Comparison of ENCODE assay signal across 8 cellular contexts in the genomic region with DNA sequence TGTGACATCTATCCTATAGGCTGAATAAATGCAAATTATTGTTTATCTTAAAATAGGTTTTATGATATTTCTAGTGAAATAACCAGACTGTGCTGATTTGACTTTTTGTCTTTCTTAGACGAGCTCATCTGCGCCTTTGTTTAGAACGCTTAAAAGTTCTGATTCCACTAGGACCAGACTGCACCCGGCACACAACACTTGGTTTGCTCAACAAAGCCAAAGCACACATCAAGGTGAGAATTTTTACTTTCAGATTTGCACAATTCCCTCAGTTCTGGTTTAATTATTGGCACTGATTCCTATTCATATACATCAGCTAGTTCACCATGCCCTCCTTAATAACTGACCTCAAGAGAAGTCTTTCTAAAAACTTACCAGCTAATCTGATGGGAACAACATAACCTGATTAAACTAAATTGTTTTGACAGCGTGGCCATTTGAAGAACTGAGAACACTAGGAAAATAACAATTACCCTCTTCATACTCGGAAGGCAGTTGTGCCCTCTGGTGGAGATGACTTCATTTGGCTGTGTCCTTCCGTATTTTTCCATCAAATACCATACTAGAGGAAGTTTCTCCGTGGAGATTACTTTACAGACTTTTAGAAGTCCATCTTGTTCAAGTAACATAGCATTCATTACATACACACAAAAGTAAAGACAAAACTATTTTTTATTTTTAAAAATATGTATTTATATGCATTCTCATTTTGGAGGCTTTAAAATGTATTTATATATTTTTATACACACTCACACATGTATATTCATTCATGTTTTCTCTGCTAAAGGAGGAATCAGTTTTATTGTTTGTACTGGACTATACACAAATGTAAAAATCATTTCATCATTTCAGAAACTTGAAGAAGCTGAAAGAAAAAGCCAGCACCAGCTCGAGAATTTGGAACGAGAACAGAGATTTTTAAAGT. TPM values are rescaled to one million over a fixed set of nuclear protein-coding genes. Genes with fewer than 3 reads are reported as not detected.
A peak's percentile ranks its signal among the peaks of the same experiment; 100 is the strongest.
DNase-seq lines count a peak whose midpoint lies in the region; ATAC-seq, FAIRE-seq and TF ChIP-seq lines count a peak whose summit lies in the region.

No MANE protein-coding gene starts in this region.

- H3K4me1 ChIP-seq in astrocyte (ENCODE audit: insufficient read depth, low read length) (peaks cover 3% of the 10 kb centered on the region), right cardiac atrium (ENCODE audit: control insufficient read depth, insufficient read depth, low read length) (peaks cover 1% of the 10 kb centered on the region)

- H3K4me1 Mint-ChIP-seq in astrocyte (ENCODE audit: low read depth, unreplicated experiment): peaks cover 6% of the 10 kb centered on the region

- H3K27ac ChIP-seq in astrocyte (ENCODE audit: low read depth, low read length) (no peak overlapping the region), right cardiac atrium (ENCODE audit: low read length) (peak overlapping the region; percentile 68)

- no peaks in the 10 kb centered on the region for H3K79me2 ChIP-seq in astrocyte (ENCODE audit: insufficient read depth, low read length)

- H3K27ac Mint-ChIP-seq in astrocyte (ENCODE audit: unreplicated experiment): no peak overlapping the region

- H3K36me3 ChIP-seq in astrocyte (ENCODE audit: insufficient read depth, low read length): no peaks in the 10 kb centered on the region

- H2AFZ ChIP-seq in astrocyte (ENCODE audit: low read depth, low read length): no peak overlapping the region

- H3K9ac ChIP-seq in astrocyte (ENCODE audit: low read length): peak overlapping the region; percentile 44

- TF ChIP-seq RAD21 in Ishikawa (IDR thresholded peaks at IDR 0.05; ENCODE audit: low read depth): peak; percentile 91

- DNase-seq in NCI-H2107 treated with DMSO at 0.1 percent for 48 hours (lab: John Stamatoyannopoulos, UW; ENCODE audit: unreplicated experiment) (peak; percentile 2), NCI-H2107 (lab: John Stamatoyannopoulos, UW) (no peak), RPMI8226 (peak; percentile 50), astrocyte (ENCODE audit: low read depth) (peak; percentile 44), right cardiac atrium (peak in 2 of 3 donors; percentile 26 to 29), renal cortical epithelial cell (ENCODE audit: low read depth) (peak; percentile 74), epidermal melanocyte (ENCODE audit: insufficient read length, low spot score) (no peak)

- peak; percentile 82 for TF ChIP-seq CTCF in astrocyte (IDR thresholded peaks at IDR 0.05; ENCODE audit: insufficient read depth, low read depth, low read length)

- H3K9me3 ChIP-seq in astrocyte (ENCODE audit: insufficient read depth, low read depth, low read length) (no peaks in the 10 kb centered on the region), right cardiac atrium (ENCODE audit: control insufficient read depth, low read length) (no peaks in the 10 kb centered on the region)

- H3K4me2 ChIP-seq in astrocyte (ENCODE audit: low read length): peak overlapping the region; percentile 78

- H4K20me1 ChIP-seq in astrocyte (ENCODE audit: insufficient read depth, low read length): no peaks in the 10 kb centered on the region

- 43% methylated on average over 10 of the region's 10 CpGs for WGBS in right cardiac atrium

- H3K4me3 ChIP-seq in astrocyte (ENCODE audit: insufficient read depth, low read depth, low read length) (peak overlapping the region; percentile 24), right cardiac atrium (ENCODE audit: low read length) (no peak overlapping the region)

- TF ChIP-seq EP300 in Ishikawa (IDR thresholded peaks at IDR 0.05; ENCODE audit: borderline replicate concordance): no peak

- no peak overlapping the region for H3K4me3 Mint-ChIP-seq in astrocyte (ENCODE audit: unreplicated experiment)

- FAIRE-seq in astrocyte (lab: Jason Lieb, UNC): peak; percentile 78

- H3K27me3 ChIP-seq in astrocyte (ENCODE audit: insufficient read depth, low read length) (no peaks in the 10 kb centered on the region), right cardiac atrium (ENCODE audit: control insufficient read depth, insufficient read depth) (no peaks in the 10 kb centered on the region)

- H3K36me3 Mint-ChIP-seq in astrocyte (ENCODE audit: low read depth, unreplicated experiment): peaks cover 2% of the 10 kb centered on the region

- H3K27me3 Mint-ChIP-seq in astrocyte (ENCODE audit: low read depth, unreplicated experiment): no peaks in the 10 kb centered on the region

- no peaks in the 10 kb centered on the region for H3K9me3 Mint-ChIP-seq in astrocyte (ENCODE audit: unreplicated experiment)

- ATAC-seq in right cardiac atrium: peak; percentile 86 to 87

- intact Hi-C loops in right cardiac atrium (cut with DNase I): loop anchor here (2.0 to 10.0 kb wide), 8 partner anchors 55 to 395 kb away; a partner anchor contains a TSS

TF ChIP-seq in Ishikawa, 13 proteins besides CTCF, POLR2A, EP300 and RAD21:
- TF ChIP-seq, protein P1, sequence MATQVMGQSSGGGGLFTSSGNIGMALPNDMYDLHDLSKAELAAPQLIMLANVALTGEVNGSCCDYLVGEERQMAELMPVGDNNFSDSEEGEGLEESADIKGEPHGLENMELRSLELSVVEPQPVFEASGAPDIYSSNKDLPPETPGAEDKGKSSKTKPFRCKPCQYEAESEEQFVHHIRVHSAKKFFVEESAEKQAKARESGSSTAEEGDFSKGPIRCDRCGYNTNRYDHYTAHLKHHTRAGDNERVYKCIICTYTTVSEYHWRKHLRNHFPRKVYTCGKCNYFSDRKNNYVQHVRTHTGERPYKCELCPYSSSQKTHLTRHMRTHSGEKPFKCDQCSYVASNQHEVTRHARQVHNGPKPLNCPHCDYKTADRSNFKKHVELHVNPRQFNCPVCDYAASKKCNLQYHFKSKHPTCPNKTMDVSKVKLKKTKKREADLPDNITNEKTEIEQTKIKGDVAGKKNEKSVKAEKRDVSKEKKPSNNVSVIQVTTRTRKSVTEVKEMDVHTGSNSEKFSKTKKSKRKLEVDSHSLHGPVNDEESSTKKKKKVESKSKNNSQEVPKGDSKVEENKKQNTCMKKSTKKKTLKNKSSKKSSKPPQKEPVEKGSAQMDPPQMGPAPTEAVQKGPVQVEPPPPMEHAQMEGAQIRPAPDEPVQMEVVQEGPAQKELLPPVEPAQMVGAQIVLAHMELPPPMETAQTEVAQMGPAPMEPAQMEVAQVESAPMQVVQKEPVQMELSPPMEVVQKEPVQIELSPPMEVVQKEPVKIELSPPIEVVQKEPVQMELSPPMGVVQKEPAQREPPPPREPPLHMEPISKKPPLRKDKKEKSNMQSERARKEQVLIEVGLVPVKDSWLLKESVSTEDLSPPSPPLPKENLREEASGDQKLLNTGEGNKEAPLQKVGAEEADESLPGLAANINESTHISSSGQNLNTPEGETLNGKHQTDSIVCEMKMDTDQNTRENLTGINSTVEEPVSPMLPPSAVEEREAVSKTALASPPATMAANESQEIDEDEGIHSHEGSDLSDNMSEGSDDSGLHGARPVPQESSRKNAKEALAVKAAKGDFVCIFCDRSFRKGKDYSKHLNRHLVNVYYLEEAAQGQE (IDR thresholded peaks at IDR 0.05; ENCODE audit: low read depth): no peak
- no peak for TF ChIP-seq ZBTB7A (IDR thresholded peaks at IDR 0.05; ENCODE audit: low read depth)
TF ChIP-seq in Ishikawa: peak in this region for 0.

RNA-seq across cellular contexts. Expression of a gene that starts 25.4 kb away (rescaled TPM):
- total RNA-seq in astrocyte (40.8 and 46.7 TPM in 2 replicates), right cardiac atrium (10 to 100 TPM; 21.9 to 24.3 (median 22.8) TPM), renal cortical epithelial cell (9.7 and 19.8 TPM in 2 replicates)
- polyA plus RNA-seq in right cardiac atrium: 10.1 TPM

Comparison
In these comparisons a context has a peak if more than half of its experiments do, and no peak if none do; other contexts are left out.
1. DNase-seq: peak in NCI-H2107 treated with DMSO at 0.1 percent for 48 hours (single experiment), RPMI8226 (single experiment), astrocyte (single experiment), right cardiac atrium (2 of 3) and renal cortical epithelial cell (single experiment); none in NCI-H2107 (single experiment) and epidermal melanocyte (single experiment).